1 cellular context compared by ENCODE assay signal in genomic region chr10:69911571-69912528, GRCh38.
A peak's percentile ranks its signal among the peaks of the same experiment; 100 is the strongest.
TF ChIP-seq lines count a peak whose summit lies in the region.

No MANE protein-coding gene starts in this region.

TF ChIP-seq in K562, 482 proteins besides CTCF, POLR2A, EP300 and RAD21 (continued from another document):
- TF ChIP-seq ELF2 (CRISPR knock-in tag; IDR thresholded peaks at IDR 0.05) = no peak
- 0 out of 6 replicates have a peak, but pooled peaks of 1 of the 3 experiments have one; percentile 31 for TF ChIP-seq ZBTB11 (CRISPR knock-in tag; IDR thresholded peaks at IDR 0.05)
- no peak for TF ChIP-seq TBL1XR1 (IDR thresholded peaks at IDR 0.05; ENCODE audit: low read length in 2 of 2)
- TF ChIP-seq TARDBP (IDR thresholded peaks at IDR 0.05) = no peak
- TF ChIP-seq DNMT1 (IDR thresholded peaks at IDR 0.05) = no peak
- TF ChIP-seq ZNF263 (CRISPR knock-in tag; IDR thresholded peaks at IDR 0.05; ENCODE audit: borderline replicate concordance) = no peak
- TF ChIP-seq SREBF1 (IDR thresholded peaks at IDR 0.05; ENCODE audit: borderline replicate concordance, low read depth, low read length) = no peak
- TF ChIP-seq NFRKB (IDR thresholded peaks at IDR 0.05; ENCODE audit: low read depth) = no peak
- peak; percentile 32; the same call in 1 of the 2 replicates for TF ChIP-seq ZBTB40 (IDR thresholded peaks at IDR 0.05)
- no peak for TF ChIP-seq ZBTB40 (CRISPR knock-in tag; IDR thresholded peaks at IDR 0.05)
